In genomic region chr18:24567199-24567598, GRCh38 we compare ENCODE assay signal across 16 cellular contexts.
DNase-seq lines count a peak whose midpoint lies in the region; ATAC-seq, FAIRE-seq and TF ChIP-seq lines count a peak whose summit lies in the region.
"Had no signal": no experiment of that assay in that cellular context is flagged by ENCODE, and none has a peak within 500 bp of the region (broad histone marks: within the 10 kb centered on the region; RNA-seq: fewer than 3 reads in every experiment).

No MANE protein-coding gene starts in this region.

- no peaks in the 10 kb centered on the region for H3K9me3 ChIP-seq in RWPE2 (ENCODE audit: severe bottlenecking)
- no peaks in the 10 kb centered on the region for H3K9me3 ChIP-seq in keratinocyte (ENCODE audit: control insufficient read depth, low read depth, low read length)
- H3K9me3 ChIP-seq: mucosa of descending colon had no signal

- H3K36me3 ChIP-seq in RWPE2 (ENCODE audit: low read depth) (no peaks in the 10 kb centered on the region), keratinocyte (ENCODE audit: control insufficient read depth in 2 of 2, extremely low read depth in 1 of 2, insufficient read depth in 2 of 2, low read length in 2 of 2) (no peaks in the 10 kb centered on the region)

- TF ChIP-seq CTCF in RWPE2 (IDR thresholded peaks at IDR 0.05; ENCODE audit: poor library complexity, severe bottlenecking) (no peak), keratinocyte (optimal IDR thresholded peaks at IDR 0.05 in 1 of 3, IDR thresholded peaks at IDR 0.05 in 1 of 3, conservative IDR thresholded peaks at IDR 0.05 in 1 of 3; ENCODE audit: extremely low read depth in 1 of 3, insufficient read depth in 2 of 3, low read length in 3 of 3) (no peak)

- peak; percentile 98 for ATAC-seq in RWPE2 (ENCODE audit: low read depth)
- no peak for ATAC-seq in HG03159 (IDR thresholded peaks at IDR 0.05; ENCODE audit: unreplicated experiment)
- ATAC-seq: activated naive CD4-positive, alpha-beta T cell treated with anti-CD3 and anti-CD28 coated beads, Interleukin-2, amount 50 U/mL, for 72 hours; mucosa of descending colon had no signal

- H3K9me1 ChIP-seq in keratinocyte (ENCODE audit: control insufficient read depth, extremely low read depth, insufficient read depth, low read length): no peaks in the 10 kb centered on the region

- H4K20me1 ChIP-seq in keratinocyte (ENCODE audit: control insufficient read depth, extremely low read depth, insufficient read depth, low read length): no peaks in the 10 kb centered on the region

- H3K4me3 ChIP-seq in RWPE2 (ENCODE audit: severe bottlenecking) (no peak overlapping the region), keratinocyte (ENCODE audit: control insufficient read depth in 2 of 3, extremely low read depth in 1 of 3, insufficient read depth in 2 of 3, low read depth in 1 of 3, low read length in 3 of 3) (no peak overlapping the region)
- H3K4me3 ChIP-seq: mucosa of descending colon had no signal

- H3K27me3 ChIP-seq in RWPE2 (ENCODE audit: insufficient read depth, poor library complexity, severe bottlenecking) (no peaks in the 10 kb centered on the region), keratinocyte (ENCODE audit: control insufficient read depth, extremely low read depth, insufficient read depth, low read length) (no peaks in the 10 kb centered on the region)

- peak; percentile 90 for FAIRE-seq in keratinocyte (lab: Jason Lieb, UNC)
- no peak for FAIRE-seq in GM19239 (lab: Jason Lieb, UNC)

- peak overlapping the region; percentile 82 for H2AFZ ChIP-seq in keratinocyte (ENCODE audit: control insufficient read depth, low read length)

- peak overlapping the region; percentile 69 for H3K9ac ChIP-seq in keratinocyte (ENCODE audit: control insufficient read depth, extremely low read depth, insufficient read depth, low read length)

- dilution Hi-C loops in keratinocyte (cut with MboI; ENCODE audit: extremely low pct_ligation_motif_present, low sequenced_read_pairs): no loop called here

- H3K27ac ChIP-seq in RWPE2 (ENCODE audit: poor library complexity, severe bottlenecking): peak overlapping the region; percentile 75
- peak overlapping the region; percentile 93 for H3K27ac ChIP-seq in keratinocyte (ENCODE audit: control insufficient read depth, insufficient read depth, low read length)

- H3K79me2 ChIP-seq in keratinocyte (ENCODE audit: control insufficient read depth, insufficient read depth, low read length): no peaks in the 10 kb centered on the region

- peak overlapping the region; percentile 60 for H3K4me2 ChIP-seq in keratinocyte (ENCODE audit: control insufficient read depth, extremely low read depth, insufficient read depth, low read depth, low read length)

- H3K4me1 ChIP-seq in RWPE2 (ENCODE audit: insufficient read depth, poor library complexity, severe bottlenecking) (peaks cover 6% of the 10 kb centered on the region), keratinocyte (ENCODE audit: control insufficient read depth, extremely low read depth, insufficient read depth, low read length) (peaks cover 14% of the 10 kb centered on the region)

- peak; percentile 7 for DNase-seq in DMS79 treated with DMSO at 0.1 percent for 48 hours (lab: John Stamatoyannopoulos, UW)
- DNase-seq in DMS79 (lab: John Stamatoyannopoulos, UW): no peak
- peak; percentile 9 for DNase-seq in GM04504 (ENCODE audit: low read depth)
- DNase-seq in RWPE2 (ENCODE audit: low spot score): peak; percentile 70
- DNase-seq in keratinocyte (ENCODE audit: low read depth, low spot score): peak; percentile 84
- DNase-seq in NK-92 treated with Interleukin-12 subunit alpha and Interleukin-12 subunit beta, amount 100 ng/mL, for 24 hours (lab: John Stamatoyannopoulos, UW): no peak
- no peak for DNase-seq in GM19239 (ENCODE audit: insufficient read length, low spot score)
- DNase-seq: COR-L47; GOT3; mucosa of descending colon; NCI-H146; posterior cingulate gyrus; Right ventricle myocardium superior; stimulated activated CD8-positive, alpha-beta memory T cell treated with anti-CD3 and anti-CD28 coated beads, Interleukin-4, amount 100 ng/mL, for 48 hours had no signal

Comparison
In these comparisons a context has a peak if more than half of its experiments do, and no peak if none do; other contexts are left out.
1. DNase-seq: peak in DMS79 treated with DMSO at 0.1 percent for 48 hours (single experiment), GM04504 (single experiment), RWPE2 (single experiment) and keratinocyte (single experiment); none in DMS79 (single experiment), NK-92 treated with Interleukin-12 subunit alpha and Interleukin-12 subunit beta, amount 100 ng/mL, for 24 hours (single experiment) and GM19239 (single experiment).